Comparison of ENCODE assay signal across 15 cellular contexts in the genomic region with DNA sequence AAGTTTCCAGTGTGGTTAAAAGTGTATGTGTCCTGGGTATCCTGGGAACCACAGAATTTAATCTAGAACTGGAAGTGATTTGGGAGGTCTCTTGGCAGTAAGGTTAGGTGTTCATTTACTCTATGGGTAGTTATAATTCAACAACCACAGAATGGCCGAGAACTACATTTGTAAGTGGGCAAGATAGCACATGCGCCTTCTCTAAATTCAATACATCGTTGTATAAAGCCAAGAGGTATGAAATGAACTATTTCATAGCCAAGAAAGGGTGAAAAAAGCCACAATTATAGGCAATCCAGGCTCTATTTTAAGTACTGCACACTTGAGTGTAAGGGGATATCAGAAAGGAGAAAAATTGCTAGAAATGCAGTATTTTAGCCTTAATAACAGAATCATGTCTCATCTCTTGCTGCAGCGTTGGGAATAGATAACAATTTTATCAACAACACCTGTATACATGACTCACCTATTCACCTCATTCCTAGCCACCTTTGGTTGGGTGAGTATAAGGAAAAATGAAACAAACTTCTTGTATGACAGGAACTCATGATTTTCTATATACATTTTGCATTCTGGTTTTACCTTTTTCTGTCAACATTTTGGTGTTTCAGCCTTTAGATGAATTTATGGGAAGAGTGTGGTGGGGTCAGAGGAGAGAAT.
"Had no signal": no experiment of that assay in that cellular context is flagged by ENCODE, and none has a peak within 500 bp of the region (broad histone marks: within the 10 kb centered on the region; RNA-seq: fewer than 3 reads in every experiment).

No MANE protein-coding gene starts in this region.

- H3K4me2 ChIP-seq: hepatocyte had no signal

- H2AFZ ChIP-seq: hepatocyte had no signal

- FAIRE-seq: kidney had no signal

- H3K27me3 ChIP-seq: brain microvascular endothelial cell, hepatocyte, left lung, thyroid gland had no signal

- H3K9me3 ChIP-seq: left lung, thyroid gland had no signal

- H3K36me3 ChIP-seq: brain microvascular endothelial cell, left lung, thyroid gland had no signal

- H3K4me3 ChIP-seq: hepatocyte, left lung, thyroid gland had no signal

- H3K27ac ChIP-seq: brain microvascular endothelial cell, hepatocyte, thyroid gland had no signal

- ATAC-seq: activated CD4-positive, alpha-beta T cell treated with anti-CD3 and anti-CD28 coated beads for 36 hours; activated CD8-positive, alpha-beta T cell treated with anti-CD3 and anti-CD28 coated beads for 36 hours; effector memory CD8-positive, alpha-beta T cell; left lung; naive thymus-derived CD8-positive, alpha-beta T cell; stimulated activated effector memory CD8-positive, alpha-beta T cell treated with anti-CD3 and anti-CD28 coated beads, Interleukin-12 subunit alpha, Interleukin-12 subunit beta, amount 100 ng/mL, for 72 hours had no signal

- DNase-seq: activated CD4-positive, alpha-beta T cell treated with anti-CD3 and anti-CD28 coated beads for 36 hours; activated CD8-positive, alpha-beta memory T cell treated with anti-CD3 and anti-CD28 coated beads, Interleukin-2, amount 50 U/mL, for 4 hours; activated CD8-positive, alpha-beta T cell treated with anti-CD3 and anti-CD28 coated beads for 36 hours; activated gamma-delta T cell treated with Interleukin-2 at 50 U/mL for 16 hours; activated naive CD8-positive, alpha-beta T cell treated with anti-CD3 and anti-CD28 coated beads, Interleukin-2, amount 10 ng/mL, durations not matched to agents 7 days and 5 days; brain microvascular endothelial cell; cerebellar nuclear complex; dermis blood vessel endothelial cell; effector memory CD8-positive, alpha-beta T cell; kidney; left lung; naive thymus-derived CD8-positive, alpha-beta T cell; thyroid gland had no signal
